Comparison of ENCODE assay signal across 15 cellular contexts in the genomic region with DNA sequence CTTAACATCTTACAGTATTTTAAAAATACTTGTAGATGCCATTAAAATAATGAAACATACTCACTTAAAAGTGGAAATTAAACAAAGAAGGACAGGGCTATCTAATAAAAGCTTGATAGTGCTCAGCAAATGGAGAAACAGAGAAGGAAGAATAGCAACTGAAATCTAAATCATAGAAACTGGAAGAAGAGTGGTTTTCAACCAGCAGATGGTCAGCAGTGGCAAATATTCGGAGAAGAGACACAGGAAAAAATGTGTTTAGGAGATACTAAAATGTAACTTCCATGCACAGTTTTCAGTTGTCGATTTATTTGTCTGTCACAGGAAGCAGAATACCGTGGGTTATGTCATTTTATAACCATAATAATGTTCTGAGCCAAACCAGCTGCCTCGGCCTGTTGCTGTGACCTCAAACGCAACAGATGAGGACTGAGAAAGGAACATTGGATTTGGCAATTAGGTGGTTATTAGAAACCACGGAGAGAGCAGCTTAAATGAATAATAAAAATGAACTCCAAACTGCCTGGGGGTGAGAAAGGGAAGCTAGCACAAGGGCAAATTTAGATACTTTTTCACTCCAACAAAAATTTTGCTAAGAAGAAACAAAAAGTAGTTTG.
DNase-seq lines count a peak whose midpoint lies in the region; ATAC-seq and TF ChIP-seq lines count a peak whose summit lies in the region.
"Had no signal": no experiment of that assay in that cellular context is flagged by ENCODE, and none has a peak within 500 bp of the region (broad histone marks: within the 10 kb centered on the region; RNA-seq: fewer than 3 reads in every experiment).

No MANE protein-coding gene starts in this region.

- no peaks in the 10 kb centered on the region for H3K27me3 Mint-ChIP-seq in glutamatergic neuron (ENCODE audit: unreplicated experiment)
- H3K27me3 Mint-ChIP-seq: activated naive CD8-positive, alpha-beta T cell treated with anti-CD3 and anti-CD28 coated beads, Interleukin-2, amount 10 ng/mL, durations not matched to agents 7 days and 5 days had no signal

- H3K4me1 Mint-ChIP-seq in glutamatergic neuron (ENCODE audit: low read depth, unreplicated experiment): peaks cover 5% of the 10 kb centered on the region
- H3K4me1 Mint-ChIP-seq: activated naive CD8-positive, alpha-beta T cell treated with anti-CD3 and anti-CD28 coated beads, Interleukin-2, amount 10 ng/mL, durations not matched to agents 7 days and 5 days had no signal

- H3K27ac ChIP-seq in hepatocyte: no peak overlapping the region
- peak overlapping the region in 3 of 4 donors; percentile 15 to 50 (median 29) for H3K27ac ChIP-seq in transverse colon
- H3K27ac ChIP-seq: 22Rv1, colonic mucosa, foreskin keratinocyte had no signal

- no peak for TF ChIP-seq CTCF in cardiac fibroblast (IDR thresholded peaks at IDR 0.05; ENCODE audit: low read depth, low read length)
- no peak for TF ChIP-seq CTCF in hepatocyte (IDR thresholded peaks at IDR 0.05; ENCODE audit: poor library complexity)
- no peak for TF ChIP-seq CTCF in transverse colon (IDR thresholded peaks at IDR 0.05)
- no peak for TF ChIP-seq CTCF in glutamatergic neuron (IDR thresholded peaks at IDR 0.05; ENCODE audit: partially characterized antibody, unreplicated experiment)

- H3K4me1 ChIP-seq in hepatocyte (ENCODE audit: insufficient read depth) (no peaks in the 10 kb centered on the region), transverse colon (peaks cover 0 to 11% (median 4%) of the 10 kb centered on the region in 4 donors)
- H3K4me1 ChIP-seq: colonic mucosa, foreskin keratinocyte had no signal

- H3K79me2 ChIP-seq in hepatocyte: no peaks in the 10 kb centered on the region

- no peaks in the 10 kb centered on the region for H3K9me2 ChIP-seq in hepatocyte (replicated peaks; ENCODE audit: insufficient read depth)

- H3K9me3 ChIP-seq in hepatocyte (ENCODE audit: low read depth): no peaks in the 10 kb centered on the region
- H3K9me3 ChIP-seq in transverse colon: no peaks in the 10 kb centered on the region
- H3K9me3 ChIP-seq: colonic mucosa had no signal

- H3K36me3 Mint-ChIP-seq in glutamatergic neuron (ENCODE audit: unreplicated experiment): peaks cover 10% of the 10 kb centered on the region
- H3K36me3 Mint-ChIP-seq: activated naive CD8-positive, alpha-beta T cell treated with anti-CD3 and anti-CD28 coated beads, Interleukin-2, amount 10 ng/mL, durations not matched to agents 7 days and 5 days had no signal

- in situ Hi-C loops in transverse colon (cut with MboI; ENCODE audit: low pct_ligation_motif_present in 1 of 4, low pct_unique_long_range_greater_than_20kb in 1 of 4, low sequenced_read_pairs in 3 of 4): no loop called here

- H3K36me3 ChIP-seq in hepatocyte (replicated peaks; ENCODE audit: insufficient read depth, low read depth) (no peaks in the 10 kb centered on the region), transverse colon (no peaks in the 10 kb centered on the region)
- H3K36me3 ChIP-seq: colonic mucosa had no signal

- intact Hi-C loops in transverse colon (cut with DNase I; ENCODE audit: low total_unique reads): no loop called here

- DNase-seq in DMS 273 (lab: John Stamatoyannopoulos, UW; ENCODE audit: unreplicated experiment) (peak; percentile 14), DMS 273 treated with DMSO at 0.1 percent for 48 hours (lab: John Stamatoyannopoulos, UW) (no peak), cardiac fibroblast (ENCODE audit: low read depth in 2 of 2) (peak; percentile 56 to 75), hepatocyte (ENCODE audit: low spot score) (no peak), transverse colon (no peak), glutamatergic neuron (no peak), NCI-H1436 (lab: John Stamatoyannopoulos, UW) (no peak)
- DNase-seq: activated naive CD8-positive, alpha-beta T cell treated with anti-CD3 and anti-CD28 coated beads, Interleukin-2, amount 10 ng/mL, durations not matched to agents 7 days and 5 days; colonic mucosa; foreskin keratinocyte; NCI-H187 treated with DMSO at 0.1 percent for 48 hours; nephron progenitor cell; substantia nigra had no signal

- H3K4me3 ChIP-seq in cardiac fibroblast (replicated peaks in 1 of 2; ENCODE audit: low read depth in 2 of 2, low read length in 2 of 2): no peak overlapping the region
- no peak overlapping the region for H3K4me3 ChIP-seq in hepatocyte
- no peak overlapping the region for H3K4me3 ChIP-seq in transverse colon
- H3K4me3 ChIP-seq: colonic mucosa had no signal

- no peak for ATAC-seq in HG02970 (IDR thresholded peaks at IDR 0.05; ENCODE audit: low FRiP score, unreplicated experiment)
- ATAC-seq: foreskin keratinocyte had no signal

- no peaks in the 10 kb centered on the region for H3K9me3 Mint-ChIP-seq in glutamatergic neuron (ENCODE audit: unreplicated experiment)

- no peak overlapping the region for H3K4me3 Mint-ChIP-seq in glutamatergic neuron (ENCODE audit: unreplicated experiment)
- H3K4me3 Mint-ChIP-seq: activated naive CD8-positive, alpha-beta T cell treated with anti-CD3 and anti-CD28 coated beads, Interleukin-2, amount 10 ng/mL, durations not matched to agents 7 days and 5 days; nephron progenitor cell had no signal

- H3K27ac Mint-ChIP-seq in glutamatergic neuron (ENCODE audit: unreplicated experiment): no peak overlapping the region
- H3K27ac Mint-ChIP-seq: activated naive CD8-positive, alpha-beta T cell treated with anti-CD3 and anti-CD28 coated beads, Interleukin-2, amount 10 ng/mL, durations not matched to agents 7 days and 5 days; nephron progenitor cell had no signal

- 52% methylated on average over 6 of the region's 6 CpGs for WGBS in hepatocyte (ENCODE audit: low lambda C conversion rate, missing lambda C conversion rate)
- 0 to 14% methylated on average over 4 to 6 of the region's 6 CpGs for WGBS in transverse colon (ENCODE audit: low coverage in 1 of 2), 2 donors

- no peaks in the 10 kb centered on the region for H4K20me1 ChIP-seq in hepatocyte (ENCODE audit: insufficient read depth, poor library complexity, severe bottlenecking)

- TF ChIP-seq EP300 in transverse colon (IDR thresholded peaks at IDR 0.05; ENCODE audit: low read depth): no peak

- H3K27me3 ChIP-seq in hepatocyte (no peaks in the 10 kb centered on the region), transverse colon (no peaks in the 10 kb centered on the region)
- H3K27me3 ChIP-seq: colonic mucosa, foreskin keratinocyte had no signal

- peak overlapping the region; percentile 15 for H3K4me2 ChIP-seq in hepatocyte

- no peak overlapping the region for H2AFZ ChIP-seq in hepatocyte

- TF ChIP-seq POLR2A in transverse colon (IDR thresholded peaks at IDR 0.05): no peak

Comparison
In these comparisons a context has a peak if more than half of its experiments do, and no peak if none do; other contexts are left out.
1. DNase-seq: peak in DMS 273 (single experiment) and cardiac fibroblast (2 of 2); none in DMS 273 treated with DMSO at 0.1 percent for 48 hours (single experiment), hepatocyte (single experiment), transverse colon (single experiment), glutamatergic neuron (single experiment) and NCI-H1436 (single experiment).